ENCODE assay signal across 17 cellular contexts in the genomic region with DNA sequence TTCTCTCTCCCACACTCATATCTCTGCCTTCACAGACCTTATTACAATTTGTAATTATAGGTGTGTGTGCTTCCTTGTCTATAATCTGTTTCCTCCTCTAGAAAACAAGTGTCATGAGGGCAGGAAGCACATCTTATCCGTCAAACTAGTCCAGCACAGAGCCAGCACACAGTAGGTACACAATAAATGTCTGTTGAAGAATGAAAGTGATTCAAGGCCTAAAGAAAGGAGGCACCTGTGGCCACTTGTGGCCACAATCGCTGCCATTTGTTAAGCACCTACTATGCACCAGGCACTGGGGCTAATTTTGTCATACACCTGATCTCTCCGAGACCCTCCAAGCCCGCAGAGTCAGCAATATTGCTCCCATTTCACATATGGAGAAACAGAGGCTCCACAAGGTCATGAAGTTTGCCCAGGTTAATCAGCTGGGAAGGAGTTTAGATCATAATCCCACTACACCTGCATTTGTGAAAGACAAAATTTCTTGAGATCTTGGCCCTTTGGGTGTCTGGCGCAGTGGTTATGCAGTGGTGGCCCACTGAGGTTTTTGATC.
DNase-seq lines count a peak whose midpoint lies in the region; ATAC-seq and TF ChIP-seq lines count a peak whose summit lies in the region.
"Had no signal": no experiment of that assay in that cellular context is flagged by ENCODE, and none has a peak within 500 bp of the region (broad histone marks: within the 10 kb centered on the region; RNA-seq: fewer than 3 reads in every experiment).

No MANE protein-coding gene starts in this region.

- no peaks in the 10 kb centered on the region for H3K9me3 Mint-ChIP-seq in chondrocyte (ENCODE audit: low read depth)
- H3K9me3 Mint-ChIP-seq: activated CD4-positive, alpha-beta T cell treated with anti-CD3 and anti-CD28 coated beads, Interleukin-2, amount 10 ng/mL, durations not matched to agents 7 days and 5 days; activated naive CD4-positive, alpha-beta T cell treated with anti-CD3 and anti-CD28 coated beads, Interleukin-2, amount 10 ng/mL, durations not matched to agents 7 days and 5 days; natural killer cell treated with Interleukin-12 subunit alpha and Interleukin-12 subunit beta and Interleukin-15 and Interleukin-18, amount 100 ng/mL, for 72 hours had no signal

- H3K4me3 Mint-ChIP-seq in chondrocyte (ENCODE audit: unreplicated experiment) = no peak overlapping the region
- H3K4me3 Mint-ChIP-seq: activated CD4-positive, alpha-beta T cell treated with anti-CD3 and anti-CD28 coated beads, Interleukin-2, amount 10 ng/mL, durations not matched to agents 7 days and 5 days; activated naive CD4-positive, alpha-beta T cell treated with anti-CD3 and anti-CD28 coated beads, Interleukin-2, amount 10 ng/mL, durations not matched to agents 7 days and 5 days; natural killer cell treated with Interleukin-12 subunit alpha and Interleukin-12 subunit beta and Interleukin-15 and Interleukin-18, amount 100 ng/mL, for 72 hours had no signal

- H3K27me3 Mint-ChIP-seq in chondrocyte (ENCODE audit: low read depth) = no peaks in the 10 kb centered on the region

- H3K4me1 Mint-ChIP-seq in chondrocyte (ENCODE audit: low read depth) = peaks cover 98% of the 10 kb centered on the region

- ATAC-seq in left lung (no peak), upper lobe of left lung (ENCODE audit: low FRiP score in 2 of 2) (no peak), HG03175 (IDR thresholded peaks at IDR 0.05; ENCODE audit: unreplicated experiment) (no peak), GM19455 (IDR thresholded peaks at IDR 0.05; ENCODE audit: unreplicated experiment) (no peak)
- ATAC-seq: HCT116; natural killer cell treated with Interleukin-12 subunit alpha and Interleukin-12 subunit beta and Interleukin-15 and Interleukin-18, amount 100 ng/mL, for 72 hours had no signal

- TF ChIP-seq CTCF in chondrocyte (IDR thresholded peaks at IDR 0.05) (no peak), left lung (IDR thresholded peaks at IDR 0.05) (no peak), upper lobe of left lung (IDR thresholded peaks at IDR 0.05) (no peak)

- 61 to 69% methylated on average over 5 of the region's 5 CpGs for WGBS in upper lobe of left lung, 2 donors

- H3K36me3 Mint-ChIP-seq in chondrocyte (ENCODE audit: low read depth) = peaks cover 1% of the 10 kb centered on the region
- H3K36me3 Mint-ChIP-seq: activated naive CD4-positive, alpha-beta T cell treated with anti-CD3 and anti-CD28 coated beads, Interleukin-2, amount 10 ng/mL, durations not matched to agents 7 days and 5 days; natural killer cell treated with Interleukin-12 subunit alpha and Interleukin-12 subunit beta and Interleukin-15 and Interleukin-18, amount 100 ng/mL, for 72 hours had no signal

- intact Hi-C loops in left lung (cut with DNase I) = no loop called here

- H3K4me1 ChIP-seq in left lung (peaks cover 85 to 89% of the 10 kb centered on the region in 2 donors), rectal smooth muscle tissue (ENCODE audit: control insufficient read depth, insufficient read depth, low read length) (peaks cover 86% of the 10 kb centered on the region), upper lobe of left lung (peaks cover 87 to 100% (median 94%) of the 10 kb centered on the region in 4 donors)

- DNase-seq in chondrocyte (ENCODE audit: low spot score) (no peak), left lung (no peak), upper lobe of left lung (no peak), dedifferentiated amniotic fluid mesenchymal stem cell (ENCODE audit: extremely low spot score) (no peak)
- DNase-seq: activated CD4-positive, alpha-beta T cell treated with anti-CD3 and anti-CD28 coated beads, Interleukin-2, amount 10 ng/mL, durations not matched to agents 7 days and 5 days; activated naive CD4-positive, alpha-beta T cell treated with anti-CD3 and anti-CD28 coated beads, Interleukin-2, amount 10 ng/mL, durations not matched to agents 7 days and 5 days; brain microvascular endothelial cell; Calu3; NCI-H2029 treated with DMSO at 0.1 percent for 48 hours; NCI-H510A treated with DMSO at 0.1 percent for 48 hours; stimulated activated naive CD4-positive, alpha-beta T cell had no signal

- H3K36me3 ChIP-seq in left lung (no peaks in the 10 kb centered on the region), rectal smooth muscle tissue (ENCODE audit: control insufficient read depth, insufficient read depth, low read length) (no peaks in the 10 kb centered on the region), upper lobe of left lung (peaks cover 0 to 14% (median 0%) of the 10 kb centered on the region in 4 donors)
- H3K36me3 ChIP-seq: brain microvascular endothelial cell had no signal

- H3K4me3 ChIP-seq in left lung (no peak overlapping the region), rectal smooth muscle tissue (ENCODE audit: low read length) (no peak overlapping the region), upper lobe of left lung (no peak overlapping the region)

- H3K27me3 ChIP-seq in left lung (no peaks in the 10 kb centered on the region), rectal smooth muscle tissue (ENCODE audit: control insufficient read depth, insufficient read depth, low read length) (no peaks in the 10 kb centered on the region), upper lobe of left lung (no peaks in the 10 kb centered on the region)
- H3K27me3 ChIP-seq: brain microvascular endothelial cell had no signal

- TF ChIP-seq POLR2A in upper lobe of left lung (IDR thresholded peaks at IDR 0.05) = no peak

- H3K9ac ChIP-seq in rectal smooth muscle tissue (ENCODE audit: low read length) = no peak overlapping the region

- H3K9me3 ChIP-seq in left lung (no peaks in the 10 kb centered on the region), upper lobe of left lung (no peaks in the 10 kb centered on the region)

- TF ChIP-seq EP300 in upper lobe of left lung (IDR thresholded peaks at IDR 0.05) = no peak

- H3K27ac ChIP-seq in left lung (peak overlapping the region; percentile 27 to 71), rectal smooth muscle tissue (ENCODE audit: low read depth, low read length) (peak overlapping the region; percentile 98), upper lobe of left lung (peak overlapping the region; percentile 89 to 99 (median 92))
- H3K27ac ChIP-seq: brain microvascular endothelial cell had no signal

- H3K27ac Mint-ChIP-seq in chondrocyte (ENCODE audit: unreplicated experiment) = peak overlapping the region; percentile 90
- H3K27ac Mint-ChIP-seq: activated CD4-positive, alpha-beta T cell treated with anti-CD3 and anti-CD28 coated beads, Interleukin-2, amount 10 ng/mL, durations not matched to agents 7 days and 5 days; activated naive CD4-positive, alpha-beta T cell treated with anti-CD3 and anti-CD28 coated beads, Interleukin-2, amount 10 ng/mL, durations not matched to agents 7 days and 5 days; natural killer cell treated with Interleukin-12 subunit alpha and Interleukin-12 subunit beta and Interleukin-15 and Interleukin-18, amount 100 ng/mL, for 72 hours; progenitor cell of endocrine pancreas had no signal
